Comparison of ENCODE assay signal across 2 cellular contexts in the genomic region with DNA sequence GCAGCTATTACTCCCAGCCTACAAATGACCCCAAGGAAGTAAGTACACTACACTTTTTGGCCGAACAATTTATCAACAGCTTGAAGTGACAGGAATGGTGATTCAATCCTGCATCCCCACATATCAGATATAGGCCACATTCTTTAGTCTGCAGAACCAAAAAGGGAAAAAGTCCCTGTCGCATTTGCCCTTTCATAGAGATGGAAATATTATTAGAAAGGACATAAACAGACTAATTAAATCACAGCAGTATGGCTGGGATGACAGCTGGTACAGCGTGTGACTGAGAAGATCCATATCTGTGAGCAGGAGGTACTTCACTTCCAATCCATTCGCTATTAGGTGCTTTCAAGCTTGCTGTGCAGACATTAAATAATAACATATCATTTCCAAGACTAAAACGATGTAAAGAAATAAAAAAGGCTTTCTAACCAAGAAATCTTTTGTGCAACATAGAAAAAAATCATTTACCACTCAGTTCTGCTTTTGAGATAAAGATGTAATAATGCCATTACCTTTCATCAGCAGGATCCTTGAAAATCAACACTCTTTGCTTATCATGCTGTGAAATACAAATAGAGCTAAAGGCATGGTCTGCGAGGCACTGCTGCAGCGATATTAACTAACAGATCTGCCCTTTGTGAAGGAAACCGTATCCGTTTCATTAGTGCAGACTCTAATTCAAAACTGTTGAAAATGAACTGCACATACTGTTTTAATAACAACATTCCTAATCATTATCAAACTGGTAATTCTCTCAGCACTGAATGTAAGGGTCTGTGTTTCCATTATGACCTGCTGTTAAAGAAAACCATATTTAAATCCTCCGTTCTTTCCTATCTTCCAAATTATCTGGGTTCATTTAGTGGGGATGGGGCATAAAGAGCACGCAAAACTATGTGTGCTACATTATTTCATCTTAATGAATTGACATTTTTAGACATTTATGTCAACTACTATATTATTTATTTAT.
TF ChIP-seq lines count a peak whose summit lies in the region.

No MANE protein-coding gene starts in this region.

TF ChIP-seq in HEK293, 187 proteins besides CTCF, POLR2A, EP300 and RAD21 (continued from another document):
- TF ChIP-seq, protein P1, sequence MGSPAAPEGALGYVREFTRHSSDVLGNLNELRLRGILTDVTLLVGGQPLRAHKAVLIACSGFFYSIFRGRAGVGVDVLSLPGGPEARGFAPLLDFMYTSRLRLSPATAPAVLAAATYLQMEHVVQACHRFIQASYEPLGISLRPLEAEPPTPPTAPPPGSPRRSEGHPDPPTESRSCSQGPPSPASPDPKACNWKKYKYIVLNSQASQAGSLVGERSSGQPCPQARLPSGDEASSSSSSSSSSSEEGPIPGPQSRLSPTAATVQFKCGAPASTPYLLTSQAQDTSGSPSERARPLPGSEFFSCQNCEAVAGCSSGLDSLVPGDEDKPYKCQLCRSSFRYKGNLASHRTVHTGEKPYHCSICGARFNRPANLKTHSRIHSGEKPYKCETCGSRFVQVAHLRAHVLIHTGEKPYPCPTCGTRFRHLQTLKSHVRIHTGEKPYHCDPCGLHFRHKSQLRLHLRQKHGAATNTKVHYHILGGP (tag by site-specific recombination; IDR thresholded peaks at IDR 0.05), result 0 out of 2 replicates have a peak, but pooled peaks have one; percentile 15
- TF ChIP-seq TCF7L2 (IDR thresholded peaks at IDR 0.05; ENCODE audit: borderline replicate concordance, low read depth, low read length) (peak; percentile 84; the same call in 1 of the 2 replicates), ZNF174 (tag by site-specific recombination; IDR thresholded peaks at IDR 0.05) (no peak), ZNF501 (tag by site-specific recombination; IDR thresholded peaks at IDR 0.05) (0 out of 2 replicates have a peak, but pooled peaks have one; percentile 42), ZBTB17 (tag by site-specific recombination; IDR thresholded peaks at IDR 0.05) (peak; percentile 82), ZNF423 (tag by site-specific recombination; IDR thresholded peaks at IDR 0.05) (no peak), ZNF843 (tag by site-specific recombination; IDR thresholded peaks at IDR 0.05) (0 out of 2 replicates have a peak, but pooled peaks have one; percentile 11), ZBTB48 (tag by site-specific recombination; IDR thresholded peaks at IDR 0.05) (no peak), TRIM28 (IDR thresholded peaks at IDR 0.05; ENCODE audit: borderline replicate concordance, low read length) (peak; percentile 96), ZNF701 (tag by site-specific recombination; IDR thresholded peaks at IDR 0.05) (no peak), IKZF3 (tag by site-specific recombination; IDR thresholded peaks at IDR 0.05) (0 out of 2 replicates have a peak, but pooled peaks have one; percentile 5), MZF1 (tag by site-specific recombination; IDR thresholded peaks at IDR 0.05; ENCODE audit: borderline replicate concordance) (0 out of 2 replicates have a peak, but pooled peaks have one; percentile 21)
- TF ChIP-seq, protein P2, sequence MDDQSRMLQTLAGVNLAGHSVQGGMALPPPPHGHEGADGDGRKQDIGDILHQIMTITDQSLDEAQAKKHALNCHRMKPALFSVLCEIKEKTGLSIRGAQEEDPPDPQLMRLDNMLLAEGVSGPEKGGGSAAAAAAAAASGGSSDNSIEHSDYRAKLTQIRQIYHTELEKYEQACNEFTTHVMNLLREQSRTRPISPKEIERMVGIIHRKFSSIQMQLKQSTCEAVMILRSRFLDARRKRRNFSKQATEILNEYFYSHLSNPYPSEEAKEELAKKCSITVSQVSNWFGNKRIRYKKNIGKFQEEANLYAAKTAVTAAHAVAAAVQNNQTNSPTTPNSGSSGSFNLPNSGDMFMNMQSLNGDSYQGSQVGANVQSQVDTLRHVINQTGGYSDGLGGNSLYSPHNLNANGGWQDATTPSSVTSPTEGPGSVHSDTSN (CRISPR knock-in tag; IDR thresholded peaks at IDR 0.05), result no peak
- TF ChIP-seq, protein P3, sequence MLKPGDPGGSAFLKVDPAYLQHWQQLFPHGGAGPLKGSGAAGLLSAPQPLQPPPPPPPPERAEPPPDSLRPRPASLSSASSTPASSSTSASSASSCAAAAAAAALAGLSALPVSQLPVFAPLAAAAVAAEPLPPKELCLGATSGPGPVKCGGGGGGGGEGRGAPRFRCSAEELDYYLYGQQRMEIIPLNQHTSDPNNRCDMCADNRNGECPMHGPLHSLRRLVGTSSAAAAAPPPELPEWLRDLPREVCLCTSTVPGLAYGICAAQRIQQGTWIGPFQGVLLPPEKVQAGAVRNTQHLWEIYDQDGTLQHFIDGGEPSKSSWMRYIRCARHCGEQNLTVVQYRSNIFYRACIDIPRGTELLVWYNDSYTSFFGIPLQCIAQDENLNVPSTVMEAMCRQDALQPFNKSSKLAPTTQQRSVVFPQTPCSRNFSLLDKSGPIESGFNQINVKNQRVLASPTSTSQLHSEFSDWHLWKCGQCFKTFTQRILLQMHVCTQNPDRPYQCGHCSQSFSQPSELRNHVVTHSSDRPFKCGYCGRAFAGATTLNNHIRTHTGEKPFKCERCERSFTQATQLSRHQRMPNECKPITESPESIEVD (tag by site-specific recombination; IDR thresholded peaks at IDR 0.05), result peak; percentile 68; the same call in 1 of the 2 replicates

TF ChIP-seq in SK-N-SH treated with all-trans-retinoic acid at 6 μM for 48 hours, 23 proteins besides CTCF, POLR2A, EP300 and RAD21 (continued from another document):
- TF ChIP-seq ZFP3 (CRISPR knock-in tag; IDR thresholded peaks at IDR 0.05) (no peak), PPARA (CRISPR knock-in tag; IDR thresholded peaks at IDR 0.05; ENCODE audit: borderline replicate concordance) (no peak), SNAI2 (CRISPR knock-in tag; IDR thresholded peaks at IDR 0.05) (no peak), ZFP30 (CRISPR knock-in tag; IDR thresholded peaks at IDR 0.05) (no peak), TCF4 (CRISPR knock-in tag; IDR thresholded peaks at IDR 0.05; ENCODE audit: borderline replicate concordance) (peak; percentile 87), ZNF565 (CRISPR knock-in tag; conservative IDR thresholded peaks at IDR 0.05; ENCODE audit: low read depth) (no peak), ARNTL (CRISPR knock-in tag; IDR thresholded peaks at IDR 0.05; ENCODE audit: borderline replicate concordance, low read depth) (0 out of 2 replicates have a peak, but pooled peaks have one; percentile 31), ISL1 (CRISPR knock-in tag; IDR thresholded peaks at IDR 0.05) (peak; percentile 50), CSDC2 (CRISPR knock-in tag; IDR thresholded peaks at IDR 0.05) (no peak), RARB (CRISPR knock-in tag; IDR thresholded peaks at IDR 0.05) (no peak), GLIS3 (CRISPR knock-in tag; IDR thresholded peaks at IDR 0.05) (no peak)
- TF ChIP-seq, protein P4, sequence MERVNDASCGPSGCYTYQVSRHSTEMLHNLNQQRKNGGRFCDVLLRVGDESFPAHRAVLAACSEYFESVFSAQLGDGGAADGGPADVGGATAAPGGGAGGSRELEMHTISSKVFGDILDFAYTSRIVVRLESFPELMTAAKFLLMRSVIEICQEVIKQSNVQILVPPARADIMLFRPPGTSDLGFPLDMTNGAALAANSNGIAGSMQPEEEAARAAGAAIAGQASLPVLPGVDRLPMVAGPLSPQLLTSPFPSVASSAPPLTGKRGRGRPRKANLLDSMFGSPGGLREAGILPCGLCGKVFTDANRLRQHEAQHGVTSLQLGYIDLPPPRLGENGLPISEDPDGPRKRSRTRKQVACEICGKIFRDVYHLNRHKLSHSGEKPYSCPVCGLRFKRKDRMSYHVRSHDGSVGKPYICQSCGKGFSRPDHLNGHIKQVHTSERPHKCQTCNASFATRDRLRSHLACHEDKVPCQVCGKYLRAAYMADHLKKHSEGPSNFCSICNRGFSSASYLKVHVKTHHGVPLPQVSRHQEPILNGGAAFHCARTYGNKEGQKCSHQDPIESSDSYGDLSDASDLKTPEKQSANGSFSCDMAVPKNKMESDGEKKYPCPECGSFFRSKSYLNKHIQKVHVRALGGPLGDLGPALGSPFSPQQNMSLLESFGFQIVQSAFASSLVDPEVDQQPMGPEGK (CRISPR knock-in tag; IDR thresholded peaks at IDR 0.05; ENCODE audit: borderline replicate concordance), result no peak
- TF ChIP-seq, protein P5, sequence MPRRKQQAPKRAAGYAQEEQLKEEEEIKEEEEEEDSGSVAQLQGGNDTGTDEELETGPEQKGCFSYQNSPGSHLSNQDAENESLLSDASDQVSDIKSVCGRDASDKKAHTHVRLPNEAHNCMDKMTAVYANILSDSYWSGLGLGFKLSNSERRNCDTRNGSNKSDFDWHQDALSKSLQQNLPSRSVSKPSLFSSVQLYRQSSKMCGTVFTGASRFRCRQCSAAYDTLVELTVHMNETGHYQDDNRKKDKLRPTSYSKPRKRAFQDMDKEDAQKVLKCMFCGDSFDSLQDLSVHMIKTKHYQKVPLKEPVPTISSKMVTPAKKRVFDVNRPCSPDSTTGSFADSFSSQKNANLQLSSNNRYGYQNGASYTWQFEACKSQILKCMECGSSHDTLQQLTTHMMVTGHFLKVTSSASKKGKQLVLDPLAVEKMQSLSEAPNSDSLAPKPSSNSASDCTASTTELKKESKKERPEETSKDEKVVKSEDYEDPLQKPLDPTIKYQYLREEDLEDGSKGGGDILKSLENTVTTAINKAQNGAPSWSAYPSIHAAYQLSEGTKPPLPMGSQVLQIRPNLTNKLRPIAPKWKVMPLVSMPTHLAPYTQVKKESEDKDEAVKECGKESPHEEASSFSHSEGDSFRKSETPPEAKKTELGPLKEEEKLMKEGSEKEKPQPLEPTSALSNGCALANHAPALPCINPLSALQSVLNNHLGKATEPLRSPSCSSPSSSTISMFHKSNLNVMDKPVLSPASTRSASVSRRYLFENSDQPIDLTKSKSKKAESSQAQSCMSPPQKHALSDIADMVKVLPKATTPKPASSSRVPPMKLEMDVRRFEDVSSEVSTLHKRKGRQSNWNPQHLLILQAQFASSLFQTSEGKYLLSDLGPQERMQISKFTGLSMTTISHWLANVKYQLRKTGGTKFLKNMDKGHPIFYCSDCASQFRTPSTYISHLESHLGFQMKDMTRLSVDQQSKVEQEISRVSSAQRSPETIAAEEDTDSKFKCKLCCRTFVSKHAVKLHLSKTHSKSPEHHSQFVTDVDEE (CRISPR knock-in tag; IDR thresholded peaks at IDR 0.05), result peak; percentile 83; the same call in 1 of the 2 replicates
